ENCODE assay signal across 1 cellular context in the genomic region with DNA sequence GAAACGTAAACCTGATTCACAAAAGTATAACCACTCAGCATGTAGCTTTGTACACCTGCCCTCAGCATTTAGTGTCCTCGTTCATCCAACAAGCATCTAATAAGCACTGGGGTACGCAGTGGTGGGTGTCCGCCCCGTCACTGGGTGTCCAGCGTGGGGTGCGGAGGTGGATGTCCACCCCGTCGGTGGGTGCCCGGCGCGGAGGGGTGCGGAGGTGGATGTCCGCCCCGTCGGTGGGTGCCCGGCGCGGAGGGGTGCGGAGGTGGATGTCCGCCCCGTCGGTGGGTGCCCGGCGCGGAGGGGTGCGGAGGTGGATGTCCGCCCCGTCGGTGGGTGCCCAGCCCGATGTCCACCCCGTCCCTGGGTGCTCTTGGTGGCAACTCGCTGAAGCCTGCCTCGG. TPM values are rescaled to one million over a fixed set of nuclear protein-coding genes. Genes with fewer than 3 reads are reported as not detected.
"Had no signal": no experiment of that assay in that cellular context is flagged by ENCODE, and none has a peak within 500 bp of the region (broad histone marks: within the 10 kb centered on the region; RNA-seq: fewer than 3 reads in every experiment).

No MANE protein-coding gene starts in this region.

RNA-seq across cellular contexts. Expression of a gene that starts 41.3 kb away (rescaled TPM):
- total RNA-seq: activated B cell treated with CpG ODN at 0.5 μM for 24 hours had no signal
